Comparison of ENCODE assay signal across 8 cellular contexts in genomic region chr3:38136807-38137614, GRCh38. TPM values are rescaled to one million over a fixed set of nuclear protein-coding genes. Genes with fewer than 3 reads are reported as not detected.
DNase-seq lines count a peak whose midpoint lies in the region; ATAC-seq and TF ChIP-seq lines count a peak whose summit lies in the region.

TSS of gene ACAA1 (minus strand) at chr3:38137127. CDS start at chr3:38137035, 92 bp downstream.

- peak within 1 kb of the TSS; percentile 86 for H3K9ac ChIP-seq in ES-I3 (ENCODE audit: low read depth, low read length)
- H3K9ac ChIP-seq in MM.1S (ENCODE audit: low read length) = peak within 1 kb of the TSS; percentile 85

- H3K9me3 ChIP-seq in ES-I3 (ENCODE audit: control insufficient read depth, insufficient read depth, low read length) (no peaks in the 10 kb centered on the region), HAP-1 (no peaks in the 10 kb centered on the region), MM.1S (replicated peaks; ENCODE audit: insufficient read depth, low read length) (no peaks in the 10 kb centered on the region)

- TF ChIP-seq CTCF in MM.1S (IDR thresholded peaks at IDR 0.05; ENCODE audit: low read length) (no peak), fibroblast of the aortic adventitia (IDR thresholded peaks at IDR 0.05; ENCODE audit: insufficient read depth, low read length) (no peak), nephron progenitor cell (IDR thresholded peaks at IDR 0.05) (no peak)

- ATAC-seq in stimulated activated naive CD8-positive, alpha-beta T cell treated with anti-CD3 and anti-CD28 coated beads, Interleukin-15, amount 100 ng/mL, for 72 hours = peak; percentile 91

- H3K4me3 ChIP-seq in HAP-1 (peak within 1 kb of the TSS; percentile 79), MM.1S (ENCODE audit: low read length) (peak within 1 kb of the TSS; percentile 66), fibroblast of the aortic adventitia (ENCODE audit: low read depth, low read length) (peak within 1 kb of the TSS; percentile 91)

- peak within 1 kb of the TSS; percentile 90 for H3K4me3 Mint-ChIP-seq in nephron progenitor cell
- H3K4me3 Mint-ChIP-seq in stimulated activated naive CD8-positive, alpha-beta T cell treated with anti-CD3 and anti-CD28 coated beads, Interleukin-15, amount 100 ng/mL, for 72 hours = peak within 1 kb of the TSS; percentile 90

- H3K79me2 ChIP-seq in MM.1S (ENCODE audit: low read length) = peaks cover 28% of the 10 kb centered on the region

- no peaks in the 10 kb centered on the region for H3K27me3 ChIP-seq in HAP-1 (ENCODE audit: low read depth)
- no peaks in the 10 kb centered on the region for H3K27me3 ChIP-seq in MM.1S (replicated peaks; ENCODE audit: insufficient read depth, low read length)

- no peaks in the 10 kb centered on the region for H3K36me3 ChIP-seq in ES-I3 (ENCODE audit: insufficient read depth, low read length)
- H3K36me3 ChIP-seq in HAP-1 (replicated peaks) = peaks cover 40% of the 10 kb centered on the region
- H3K36me3 ChIP-seq in MM.1S (replicated peaks; ENCODE audit: insufficient read depth, low read length) = no peaks in the 10 kb centered on the region

- no peaks in the 10 kb centered on the region for H4K20me1 ChIP-seq in MM.1S (ENCODE audit: insufficient read depth, low read length)

- H3K4me1 ChIP-seq in ES-I3 (ENCODE audit: insufficient read depth, low read length) (no peaks in the 10 kb centered on the region; the same call in 1 of the 2 replicates), HAP-1 (peaks cover 28% of the 10 kb centered on the region), MM.1S (ENCODE audit: low read length) (peaks cover 6% of the 10 kb centered on the region; the same call in 1 of the 2 replicates)

- H3K27me3 Mint-ChIP-seq in nephron progenitor cell (ENCODE audit: low read depth, poor library complexity) = peaks cover 17% of the 10 kb centered on the region
- no peaks in the 10 kb centered on the region for H3K27me3 Mint-ChIP-seq in stimulated activated naive CD8-positive, alpha-beta T cell treated with anti-CD3 and anti-CD28 coated beads, Interleukin-15, amount 100 ng/mL, for 72 hours

- H3F3A ChIP-seq in MM.1S (ENCODE audit: insufficient read depth, low read length) = no peaks in the 10 kb centered on the region

- peak; percentile 99 to 100 for DNase-seq in HAP-1 (ENCODE audit: low spot score in 2 of 2)
- DNase-seq in MM.1S = peak; percentile 99
- DNase-seq in SIG-M5 (lab: John Stamatoyannopoulos, UW) = peak; percentile 89
- peak; percentile 88 for DNase-seq in activated gamma-delta T cell (lab: John Stamatoyannopoulos, UW)
- DNase-seq in fibroblast of the aortic adventitia (ENCODE audit: low read depth) = peak; percentile 98
- DNase-seq in nephron progenitor cell = peak; percentile 99
- peak; percentile 96 to 98 for DNase-seq in stimulated activated naive CD8-positive, alpha-beta T cell treated with anti-CD3 and anti-CD28 coated beads, Interleukin-15, amount 100 ng/mL, for 72 hours

- in situ Hi-C loops in HAP-1 (cut with MboI; ENCODE audit: low sequenced_read_pairs) = no loop called here

- H3K27ac Mint-ChIP-seq in nephron progenitor cell = peak within 1 kb of the TSS; percentile 90
- H3K27ac Mint-ChIP-seq in stimulated activated naive CD8-positive, alpha-beta T cell treated with anti-CD3 and anti-CD28 coated beads, Interleukin-15, amount 100 ng/mL, for 72 hours = peak within 1 kb of the TSS; percentile 91 to 97

- H3K9me3 Mint-ChIP-seq in nephron progenitor cell = no peaks in the 10 kb centered on the region
- no peaks in the 10 kb centered on the region for H3K9me3 Mint-ChIP-seq in stimulated activated naive CD8-positive, alpha-beta T cell treated with anti-CD3 and anti-CD28 coated beads, Interleukin-15, amount 100 ng/mL, for 72 hours

- peak within 1 kb of the TSS; percentile 12; the same call in 1 of the 2 replicates for H3K27ac ChIP-seq in MM.1S (ENCODE audit: low read length)

- H3K4me2 ChIP-seq in MM.1S (ENCODE audit: low read depth, low read length) = peak within 1 kb of the TSS; percentile 96

- peaks cover 22% of the 10 kb centered on the region for H3K36me3 Mint-ChIP-seq in nephron progenitor cell (ENCODE audit: low read depth)

- peak within 1 kb of the TSS; percentile 86 for H2AFZ ChIP-seq in MM.1S (ENCODE audit: low read length)

- H3K9me2 ChIP-seq in MM.1S (replicated peaks; ENCODE audit: insufficient read depth, low read length) = no peaks in the 10 kb centered on the region

- H3K4me1 Mint-ChIP-seq in nephron progenitor cell = peaks cover 41% of the 10 kb centered on the region
- H3K4me1 Mint-ChIP-seq in stimulated activated naive CD8-positive, alpha-beta T cell treated with anti-CD3 and anti-CD28 coated beads, Interleukin-15, amount 100 ng/mL, for 72 hours = peaks cover 86% of the 10 kb centered on the region

RNA-seq across cellular contexts. Expression of gene ACAA1, which starts in this region (rescaled TPM):
- total RNA-seq in fibroblast of the aortic adventitia (ENCODE audit: low replicate concordance) = 20.6 and 40.9 TPM in 2 replicates

Comparison
In these comparisons a context has a peak if more than half of its experiments do, and no peak if none do; other contexts are left out.
1. Peak in every context shown above with its lines: DNase-seq, ATAC-seq, H3K4me3 ChIP-seq and H3K27ac ChIP-seq.